15 cellular contexts compared by ENCODE assay signal in the genomic region with DNA sequence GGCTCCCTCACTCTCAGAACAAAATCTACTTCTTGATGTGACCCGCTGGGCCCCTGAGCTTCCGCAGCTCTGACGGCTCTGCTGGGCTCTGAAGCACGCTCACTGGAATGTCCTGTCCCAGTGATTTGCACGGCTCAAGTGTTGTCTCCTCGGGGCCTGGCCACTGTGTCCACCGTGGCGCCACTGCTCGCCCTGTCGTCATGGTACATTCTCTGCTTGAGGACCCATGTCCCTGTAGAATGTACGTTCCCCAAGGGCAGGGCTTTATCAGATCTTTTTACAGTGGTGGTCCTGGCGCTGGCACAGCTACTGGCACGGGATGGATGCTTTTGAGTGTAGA. TPM values are rescaled to one million over a fixed set of nuclear protein-coding genes. Genes with fewer than 3 reads are reported as not detected.
DNase-seq lines count a peak whose midpoint lies in the region; ATAC-seq, FAIRE-seq and TF ChIP-seq lines count a peak whose summit lies in the region.
"Had no signal": no experiment of that assay in that cellular context is flagged by ENCODE, and none has a peak within 500 bp of the region (broad histone marks: within the 10 kb centered on the region; RNA-seq: fewer than 3 reads in every experiment).

No MANE protein-coding gene starts in this region.

- H3K36me3 ChIP-seq in gastroesophageal sphincter (no peaks in the 10 kb centered on the region), neuronal stem cell (replicated peaks in 1 of 2; ENCODE audit: control insufficient read depth in 2 of 2, insufficient read depth in 2 of 2, low read length in 2 of 2) (no peaks in the 10 kb centered on the region), upper lobe of right lung (no peaks in the 10 kb centered on the region)
- no peaks in the 10 kb centered on the region for H3K36me3 ChIP-seq in CD4-positive, alpha-beta memory T cell (ENCODE audit: insufficient read depth, low read length)

- no peak for DNase-seq in activated CD4-positive, alpha-beta T cell treated with anti-CD3 and anti-CD28 coated beads, Interleukin-2, amount 10 ng/mL, durations not matched to agents 7 days and 5 days
- DNase-seq in activated CD4-positive, alpha-beta T cell treated with anti-CD3 and anti-CD28 coated beads for 1 hour: no peak
- DNase-seq in neuronal stem cell (ENCODE audit: low spot score) (no peak), upper lobe of right lung (no peak), GM12892 (ENCODE audit: insufficient read length) (no peak)
- DNase-seq in CD4-positive, alpha-beta memory T cell: no peak
- DNase-seq: 8988T; effector CD4-positive, alpha-beta T cell; NCI-H2107 had no signal

- H3K23ac ChIP-seq in neuronal stem cell (ENCODE audit: low read depth, low read length, poor library complexity): peak overlapping the region; percentile 50

- intact Hi-C loops in upper lobe of right lung (cut with DNase I): no loop called here
- intact Hi-C loops in CD4-positive, alpha-beta memory T cell (cut with micrococcal nuclease): no loop called here

- TF ChIP-seq POLR2A in gastroesophageal sphincter (IDR thresholded peaks at IDR 0.05) (no peak), GM12892 (IDR thresholded peaks at IDR 0.05; ENCODE audit: low read depth, low read length) (no peak)

- no peak overlapping the region for H2BK15ac ChIP-seq in neuronal stem cell (ENCODE audit: low read length)

- peaks cover 1% of the 10 kb centered on the region for H3K9me3 Mint-ChIP-seq in activated CD4-positive, alpha-beta T cell treated with anti-CD3 and anti-CD28 coated beads, Interleukin-2, amount 10 ng/mL, durations not matched to agents 7 days and 5 days
- no peaks in the 10 kb centered on the region for H3K9me3 Mint-ChIP-seq in CD4-positive, alpha-beta memory T cell
- H3K9me3 Mint-ChIP-seq: activated T-helper 1 cell treated with anti-CD3 and anti-CD28 coated beads, Interleukin-12 subunit alpha, Interleukin-12 subunit beta, Interleukin-2, Interleukin-4 antibody, amounts not matched to agents 30 ng/mL and 10 ng/mL and 1 ng/mL, durations not matched to agents 14 hours and 24 hours and 36 hours had no signal

- peak overlapping the region; percentile 79 to 98 (median 90) for H3K27ac ChIP-seq in gastroesophageal sphincter
- H3K27ac ChIP-seq in neuronal stem cell (replicated peaks; ENCODE audit: low read length): no peak overlapping the region
- H3K27ac ChIP-seq in upper lobe of right lung: peak overlapping the region; percentile 85
- H3K27ac ChIP-seq in CD4-positive, alpha-beta memory T cell (ENCODE audit: low read depth, low read length): no peak overlapping the region
- H3K27ac ChIP-seq: VCaP had no signal

- ATAC-seq in gastroesophageal sphincter (peak; percentile 12), upper lobe of right lung (peak; percentile 23), GM21529 (IDR thresholded peaks at IDR 0.05; ENCODE audit: unreplicated experiment) (no peak)

- H3K27me3 ChIP-seq in gastroesophageal sphincter (no peaks in the 10 kb centered on the region), neuronal stem cell (ENCODE audit: control insufficient read depth in 3 of 3, insufficient read depth in 3 of 3, low read depth in 1 of 3, low read length in 3 of 3) (no peaks in the 10 kb centered on the region), upper lobe of right lung (no peaks in the 10 kb centered on the region)
- H3K27me3 ChIP-seq in CD4-positive, alpha-beta memory T cell (ENCODE audit: insufficient read depth, low read length): no peaks in the 10 kb centered on the region

- no peaks in the 10 kb centered on the region for H3K27me3 Mint-ChIP-seq in activated CD4-positive, alpha-beta T cell treated with anti-CD3 and anti-CD28 coated beads, Interleukin-2, amount 10 ng/mL, durations not matched to agents 7 days and 5 days
- no peaks in the 10 kb centered on the region for H3K27me3 Mint-ChIP-seq in CD4-positive, alpha-beta memory T cell

- no peak overlapping the region for H3K4me2 ChIP-seq in neuronal stem cell (ENCODE audit: insufficient read depth, low read length, poor library complexity, severe bottlenecking)

- POLR2A ChIA-PET in activated CD4-positive, alpha-beta T cell treated with anti-CD3 and anti-CD28 coated beads, Interleukin-2, amount 10 ng/mL, durations not matched to agents 7 days and 5 days (lab: Charles Lee): no interaction called here
- POLR2A ChIA-PET in CD4-positive, alpha-beta memory T cell (lab: Charles Lee; ENCODE audit: partially characterized antibody): no interaction called here

- peaks cover 13% of the 10 kb centered on the region for H3K79me1 ChIP-seq in neuronal stem cell (ENCODE audit: low read depth, low read length)

- peaks cover 7% of the 10 kb centered on the region for H3K4me1 Mint-ChIP-seq in activated CD4-positive, alpha-beta T cell treated with anti-CD3 and anti-CD28 coated beads, Interleukin-2, amount 10 ng/mL, durations not matched to agents 7 days and 5 days
- H3K4me1 Mint-ChIP-seq in CD4-positive, alpha-beta memory T cell: peaks cover 6 to 29% (median 8%) of the 10 kb centered on the region in 4 donors

- H3K4me3 ChIP-seq in gastroesophageal sphincter: peak overlapping the region in 1 of 2 donors; percentile 37
- H3K4me3 ChIP-seq in neuronal stem cell (ENCODE audit: low read length in 2 of 2): no peak overlapping the region
- H3K4me3 ChIP-seq in upper lobe of right lung: peak overlapping the region; percentile 11
- H3K4me3 ChIP-seq in CD4-positive, alpha-beta memory T cell (ENCODE audit: low read length in 2 of 2): no peak overlapping the region
- H3K4me3 ChIP-seq: K562 had no signal

- H2BK5ac ChIP-seq in neuronal stem cell (ENCODE audit: low read length): no peak overlapping the region

- no peak for FAIRE-seq in GM12892 (lab: Jason Lieb, UNC)
- FAIRE-seq: K562 had no signal

- 51% methylated on average over 11 of the region's 13 CpGs; no CpG with 5 or more reads in 1 of the 2 donors for WGBS in gastroesophageal sphincter (ENCODE audit: low coverage in 1 of 2), 2 donors
- no CpG with 5 or more reads among the region's 13 CpGs for WGBS in neuronal stem cell (ENCODE audit: extremely low coverage in 2 of 2, insufficient read length in 2 of 2, insufficient replicate concordance in 1 of 2), 2 donors

- H4K8ac ChIP-seq in neuronal stem cell (ENCODE audit: low read depth, low read length): no peak overlapping the region

- TF ChIP-seq EP300 in gastroesophageal sphincter (IDR thresholded peaks at IDR 0.05): no peak

- H3K9ac ChIP-seq in neuronal stem cell (ENCODE audit: low read depth, low read length, poor library complexity): no peak overlapping the region

- H4K91ac ChIP-seq in neuronal stem cell (ENCODE audit: low read depth, low read length, poor library complexity): no peak overlapping the region

- H3K18ac ChIP-seq in neuronal stem cell (ENCODE audit: low read length): no peak overlapping the region

- TF ChIP-seq CTCF in gastroesophageal sphincter (IDR thresholded peaks at IDR 0.05) (no peak), upper lobe of right lung (IDR thresholded peaks at IDR 0.05) (no peak)

- H3K9me3 ChIP-seq in gastroesophageal sphincter (no peaks in the 10 kb centered on the region), neuronal stem cell (replicated peaks in 1 of 2; ENCODE audit: control insufficient read depth in 2 of 2, insufficient read depth in 1 of 2, low read depth in 1 of 2, low read length in 2 of 2) (peaks cover 0 to under 1% of the 10 kb centered on the region in 2 donors), upper lobe of right lung (no peaks in the 10 kb centered on the region)
- no peaks in the 10 kb centered on the region for H3K9me3 ChIP-seq in CD4-positive, alpha-beta memory T cell (ENCODE audit: control insufficient read depth in 1 of 2, low read length in 2 of 2)

- no peak overlapping the region for H3K4ac ChIP-seq in neuronal stem cell (ENCODE audit: low read length)

- peak overlapping the region; percentile 1 for H3K4me3 Mint-ChIP-seq in activated CD4-positive, alpha-beta T cell treated with anti-CD3 and anti-CD28 coated beads, Interleukin-2, amount 10 ng/mL, durations not matched to agents 7 days and 5 days
- H3K4me3 Mint-ChIP-seq in CD4-positive, alpha-beta memory T cell: no peak overlapping the region
- H3K4me3 Mint-ChIP-seq: activated T-helper 1 cell treated with anti-CD3 and anti-CD28 coated beads, Interleukin-12 subunit alpha, Interleukin-12 subunit beta, Interleukin-2, Interleukin-4 antibody, amounts not matched to agents 30 ng/mL and 10 ng/mL and 1 ng/mL, durations not matched to agents 14 hours and 24 hours and 36 hours had no signal

- H3K4me1 ChIP-seq in gastroesophageal sphincter (peaks cover 2 to 90% (median 53%) of the 10 kb centered on the region in 3 donors), neuronal stem cell (ENCODE audit: control insufficient read depth in 2 of 2, insufficient read depth in 1 of 2, low read depth in 1 of 2, low read length in 2 of 2) (peaks cover 37 to 51% of the 10 kb centered on the region in 2 donors), upper lobe of right lung (peaks cover 30% of the 10 kb centered on the region)
- H3K4me1 ChIP-seq in CD4-positive, alpha-beta memory T cell (ENCODE audit: insufficient read depth, low read length): no peaks in the 10 kb centered on the region

- no peak overlapping the region for H3K27ac Mint-ChIP-seq in activated CD4-positive, alpha-beta T cell treated with anti-CD3 and anti-CD28 coated beads, Interleukin-2, amount 10 ng/mL, durations not matched to agents 7 days and 5 days
- H3K27ac Mint-ChIP-seq in CD4-positive, alpha-beta memory T cell: no peak overlapping the region
- H3K27ac Mint-ChIP-seq: activated T-helper 1 cell treated with anti-CD3 and anti-CD28 coated beads, Interleukin-12 subunit alpha, Interleukin-12 subunit beta, Interleukin-2, Interleukin-4 antibody, amounts not matched to agents 30 ng/mL and 10 ng/mL and 1 ng/mL, durations not matched to agents 14 hours and 24 hours and 36 hours had no signal

- H2BK120ac ChIP-seq in neuronal stem cell (ENCODE audit: low read depth, low read length): no peak overlapping the region

- H3K14ac ChIP-seq in neuronal stem cell (ENCODE audit: low read length): no peak overlapping the region

- peak overlapping the region; percentile 31 for H2AK5ac ChIP-seq in neuronal stem cell (ENCODE audit: low read depth, low read length)

- no peak overlapping the region for H2BK12ac ChIP-seq in neuronal stem cell (ENCODE audit: low read length)

- no peaks in the 10 kb centered on the region for H3K36me3 Mint-ChIP-seq in activated CD4-positive, alpha-beta T cell treated with anti-CD3 and anti-CD28 coated beads, Interleukin-2, amount 10 ng/mL, durations not matched to agents 7 days and 5 days (ENCODE audit: low read depth)
- peaks cover 0 to 15% of the 10 kb centered on the region in 2 donors for H3K36me3 Mint-ChIP-seq in CD4-positive, alpha-beta memory T cell

- no peak overlapping the region for H2AFZ ChIP-seq in neuronal stem cell (ENCODE audit: low read length)

- CTCF ChIA-PET in activated CD4-positive, alpha-beta T cell treated with anti-CD3 and anti-CD28 coated beads, Interleukin-2, amount 10 ng/mL, durations not matched to agents 7 days and 5 days (lab: Charles Lee): no interaction called here
- CTCF ChIA-PET in CD4-positive, alpha-beta memory T cell (lab: Charles Lee; ENCODE audit: partially characterized antibody): no interaction called here

RNA-seq across cellular contexts. Expression of gene KLHL26, which starts 12.1 kb away (rescaled TPM):
- 10 to 100 TPM in 1 of 2 experiments, 1 to 10 TPM in 1; 10.0 to 11.4 TPM for total RNA-seq in activated CD4-positive, alpha-beta T cell treated with anti-CD3 and anti-CD28 coated beads, Interleukin-2, amount 10 ng/mL, durations not matched to agents 7 days and 5 days
- total RNA-seq in gastroesophageal sphincter (10 to 100 TPM; 12.9 to 19.0 (median 14.6) TPM), upper lobe of right lung (11.8 TPM)
- polyA plus RNA-seq in neuronal stem cell (2013, experiment 1 of 2): 3.8 TPM
- polyA plus RNA-seq in neuronal stem cell (2013, experiment 2 of 2): 4.4 TPM
- 10 to 100 TPM; 13.4 to 14.8 TPM for total RNA-seq in CD4-positive, alpha-beta memory T cell
- 1 to 10 TPM; 4.4 to 7.8 TPM for polyA plus RNA-seq in CD4-positive, alpha-beta memory T cell
- polyA plus RNA-seq in GM12892 (2012; ENCODE audit: missing spikeins): 1.5 TPM

RNA-seq across cellular contexts. Expression of gene CRTC1, which starts 34.5 kb away (rescaled TPM):
- total RNA-seq in activated CD4-positive, alpha-beta T cell treated with anti-CD3 and anti-CD28 coated beads, Interleukin-2, amount 10 ng/mL, durations not matched to agents 7 days and 5 days: 10 to 100 TPM; 10.2 to 10.3 TPM
- total RNA-seq in gastroesophageal sphincter: 1 to 10 TPM; 3.8 to 8.9 (median 6.3) TPM
- 17.4 TPM for polyA plus RNA-seq in neuronal stem cell (2013, experiment 1 of 2)
- 17.8 TPM for polyA plus RNA-seq in neuronal stem cell (2013, experiment 2 of 2)
- 13.8 TPM for total RNA-seq in upper lobe of right lung
- total RNA-seq in CD4-positive, alpha-beta memory T cell: 10 to 100 TPM; 19.6 to 20.8 TPM
- polyA plus RNA-seq in CD4-positive, alpha-beta memory T cell: 1 to 10 TPM in 1 of 2 donors, not detected in 1; 1.7 TPM
- 0.66 TPM for polyA plus RNA-seq in GM12892 (2012; ENCODE audit: missing spikeins)

RNA-seq across cellular contexts. Expression of gene TMEM59L, which starts 36.3 kb away (rescaled TPM):
- under 1 TPM in 1 of 2 experiments, not detected in 1; 0.12 TPM for total RNA-seq in activated CD4-positive, alpha-beta T cell treated with anti-CD3 and anti-CD28 coated beads, Interleukin-2, amount 10 ng/mL, durations not matched to agents 7 days and 5 days
- total RNA-seq in gastroesophageal sphincter (1 to 10 TPM in 3 of 4 donors, under 1 TPM in 1; 0.96 to 4.0 (median 2.0) TPM), upper lobe of right lung (2.2 TPM)
- 7.1 TPM for polyA plus RNA-seq in neuronal stem cell (2013, experiment 1 of 2)
- polyA plus RNA-seq in neuronal stem cell (2013, experiment 2 of 2): 6.4 TPM
- total RNA-seq in CD4-positive, alpha-beta memory T cell: not detected
- polyA plus RNA-seq in CD4-positive, alpha-beta memory T cell: not detected
- not detected for polyA plus RNA-seq in GM12892 (2012; ENCODE audit: missing spikeins)
- total RNA-seq: K562, RPMI7951 had no signal

RNA-seq across cellular contexts. Expression of gene CRLF1, which starts 42.3 kb away (rescaled TPM):
- total RNA-seq in activated CD4-positive, alpha-beta T cell treated with anti-CD3 and anti-CD28 coated beads, Interleukin-2, amount 10 ng/mL, durations not matched to agents 7 days and 5 days: not detected
- 10 to 100 TPM; 10.9 to 67.4 (median 42.7) TPM for total RNA-seq in gastroesophageal sphincter
- 0.24 TPM for polyA plus RNA-seq in neuronal stem cell (2013, experiment 1 of 2)
- polyA plus RNA-seq in neuronal stem cell (2013, experiment 2 of 2): 0.33 TPM
- total RNA-seq in upper lobe of right lung: 23.4 TPM
- not detected for total RNA-seq in CD4-positive, alpha-beta memory T cell
- polyA plus RNA-seq in CD4-positive, alpha-beta memory T cell: under 1 TPM in 1 of 2 donors, not detected in 1; 0.70 TPM
- polyA plus RNA-seq in GM12892 (2012; ENCODE audit: missing spikeins): 5.7 TPM
- total RNA-seq: activated T-helper 1 cell treated with anti-CD3 and anti-CD28 coated beads, Interleukin-12 subunit alpha, Interleukin-12 subunit beta, Interleukin-2, Interleukin-4 antibody, amounts not matched to agents 30 ng/mL and 10 ng/mL and 1 ng/mL, durations not matched to agents 14 hours and 24 hours and 36 hours had no signal

Comparison
In these comparisons a context has a peak if more than half of its experiments do, and no peak if none do; other contexts are left out.
1. H3K27ac ChIP-seq: peak in gastroesophageal sphincter (4 of 4) and upper lobe of right lung (single experiment); none in neuronal stem cell (single experiment) and CD4-positive, alpha-beta memory T cell (single experiment).